Comparison of ENCODE assay signal across 2 cellular contexts in genomic region chr22:39365406-39365782, GRCh38.
TF ChIP-seq lines count a peak whose summit lies in the region.

No MANE protein-coding gene starts in this region.

TF ChIP-seq in HCT116, 20 proteins besides CTCF, POLR2A, EP300 and RAD21:
- TF ChIP-seq TCF7L2 (IDR thresholded peaks at IDR 0.05; ENCODE audit: borderline replicate concordance, extremely low read depth, insufficient read depth, insufficient read length): no peak
- TF ChIP-seq EZH2 (IDR thresholded peaks at IDR 0.05): no peak
- TF ChIP-seq SP1 (IDR thresholded peaks at IDR 0.05; ENCODE audit: low read depth): no peak
- no peak for TF ChIP-seq YY1 (IDR thresholded peaks at IDR 0.05; ENCODE audit: extremely low read depth, insufficient replicate concordance, low read depth, low read length)
- no peak for TF ChIP-seq ZFX (IDR thresholded peaks at IDR 0.05)
- no peak for TF ChIP-seq ELF1 (IDR thresholded peaks at IDR 0.05; ENCODE audit: borderline replicate concordance, low read depth)
- no peak for TF ChIP-seq SIN3A (IDR thresholded peaks at IDR 0.05; ENCODE audit: low read depth)
- no peak for TF ChIP-seq EZH2phosphoT487 (IDR thresholded peaks at IDR 0.05; ENCODE audit: borderline replicate concordance)
- no peak for TF ChIP-seq SRF (IDR thresholded peaks at IDR 0.05; ENCODE audit: low read depth)
- no peak for TF ChIP-seq CBX3 (IDR thresholded peaks at IDR 0.05; ENCODE audit: low read depth)
- no peak for TF ChIP-seq EGR1 (IDR thresholded peaks at IDR 0.05; ENCODE audit: low read depth)
- TF ChIP-seq JUND (IDR thresholded peaks at IDR 0.05): no peak

TF ChIP-seq in HepG2, 621 proteins besides CTCF, POLR2A, EP300 and RAD21:
- TF ChIP-seq ZNF703 (CRISPR knock-in tag; IDR thresholded peaks at IDR 0.05; ENCODE audit: borderline replicate concordance) (no peak), MBNL3 (CRISPR knock-in tag; conservative IDR thresholded peaks at IDR 0.05) (no peak), KDM5B (CRISPR knock-in tag; IDR thresholded peaks at IDR 0.05; ENCODE audit: borderline replicate concordance) (no peak), ATF6 (CRISPR knock-in tag; conservative IDR thresholded peaks at IDR 0.05) (no peak), ZNF704 (CRISPR knock-in tag; IDR thresholded peaks at IDR 0.05; ENCODE audit: borderline replicate concordance) (no peak), CAMTA2 (CRISPR knock-in tag; IDR thresholded peaks at IDR 0.05; ENCODE audit: borderline replicate concordance) (no peak), PHF8 (CRISPR knock-in tag; IDR thresholded peaks at IDR 0.05) (no peak), TEF (CRISPR knock-in tag; IDR thresholded peaks at IDR 0.05) (no peak), POGK (CRISPR knock-in tag; conservative IDR thresholded peaks at IDR 0.05) (no peak), NR2F1 (CRISPR knock-in tag; IDR thresholded peaks at IDR 0.05) (no peak)
TF ChIP-seq in HepG2: peak in this region for 0.
